29 cellular contexts compared by ENCODE assay signal in genomic region chr7:125833839-125834238, GRCh38.
"Had no signal": no experiment of that assay in that cellular context is flagged by ENCODE, and none has a peak within 500 bp of the region (broad histone marks: within the 10 kb centered on the region; RNA-seq: fewer than 3 reads in every experiment).

No MANE protein-coding gene starts in this region.

- H3K79me2 ChIP-seq: parathyroid adenoma had no signal

- H3K27me3 Mint-ChIP-seq: progenitor cell of endocrine pancreas; stimulated activated naive B cell treated with anti-CD40 and anti-IgM and Interleukin-4, amounts not matched to agents 10 μg/mL and 1 μg/mL and 100 μg/mL, for 72 hours; stimulated activated naive CD8-positive, alpha-beta T cell treated with anti-CD3 and anti-CD28 coated beads, Interleukin-15, Interleukin-2, amounts not matched to agents 100 ng/mL and 50 ng/mL, for 24 hours had no signal

- FAIRE-seq: small intestine, urothelium cell line had no signal

- H3K36me3 Mint-ChIP-seq: stimulated activated effector memory CD8-positive, alpha-beta T cell treated with anti-CD3 and anti-CD28 coated beads, Interleukin-12 subunit alpha, Interleukin-12 subunit beta, amount 100 ng/mL, for 72 hours; stimulated activated naive B cell treated with anti-CD40 and anti-IgM and Interleukin-4, amounts not matched to agents 10 μg/mL and 1 μg/mL and 100 μg/mL, for 72 hours had no signal

- H3K9ac ChIP-seq: parathyroid adenoma had no signal

- H3K4me3 Mint-ChIP-seq: natural killer cell; nephron; stimulated activated effector memory CD8-positive, alpha-beta T cell treated with anti-CD3 and anti-CD28 coated beads, Interleukin-12 subunit alpha, Interleukin-12 subunit beta, amount 100 ng/mL, for 72 hours; stimulated activated naive B cell treated with anti-CD40 and anti-IgM and Interleukin-4, amounts not matched to agents 10 μg/mL and 1 μg/mL and 100 μg/mL, for 72 hours; stimulated activated naive CD8-positive, alpha-beta T cell treated with anti-CD3 and anti-CD28 coated beads, Interleukin-15, Interleukin-2, amounts not matched to agents 100 ng/mL and 50 ng/mL, for 24 hours had no signal

- H2AFZ ChIP-seq: parathyroid adenoma had no signal

- ATAC-seq: natural killer cell; psoas muscle; right cardiac atrium; right lobe of liver; stimulated activated effector memory CD8-positive, alpha-beta T cell treated with anti-CD3 and anti-CD28 coated beads, Interleukin-12 subunit alpha, Interleukin-12 subunit beta, amount 100 ng/mL, for 72 hours; stimulated activated naive B cell treated with anti-CD40 and anti-IgM and Interleukin-4, amounts not matched to agents 10 μg/mL and 1 μg/mL and 100 μg/mL, for 72 hours had no signal

- H3K36me3 ChIP-seq: neutrophil, ovary, right lobe of liver, sigmoid colon, stomach, thoracic aorta, thyroid gland, tibial nerve, upper lobe of left lung, vagina had no signal

- H3K9me3 ChIP-seq: neutrophil, ovary, psoas muscle, right lobe of liver, thoracic aorta, thyroid gland, tibial nerve, vagina had no signal

- H3K4me1 Mint-ChIP-seq: natural killer cell; nephron; stimulated activated effector memory CD8-positive, alpha-beta T cell treated with anti-CD3 and anti-CD28 coated beads, Interleukin-12 subunit alpha, Interleukin-12 subunit beta, amount 100 ng/mL, for 72 hours; stimulated activated naive B cell treated with anti-CD40 and anti-IgM and Interleukin-4, amounts not matched to agents 10 μg/mL and 1 μg/mL and 100 μg/mL, for 72 hours had no signal

- H3K4me1 ChIP-seq: parathyroid adenoma, psoas muscle, right lobe of liver, sigmoid colon, stomach, thyroid gland, tibial nerve, upper lobe of left lung, vagina had no signal

- H3K4me3 ChIP-seq: ovary, psoas muscle, right lobe of liver, sigmoid colon, stomach, thoracic aorta, thyroid gland, tibial nerve, upper lobe of left lung, vagina had no signal

- DNase-seq: natural killer cell; occipital lobe; ovary; posterior cingulate gyrus; psoas muscle; right cardiac atrium; right lobe of liver; sigmoid colon; small intestine; stimulated activated CD4-positive, alpha-beta T cell treated with anti-CD3 and anti-CD28 coated beads, Interleukin-15, amount 100 ng/mL, for 24 hours; stimulated activated CD4-positive, alpha-beta T cell treated with anti-CD3 and anti-CD28 coated beads, Interleukin-2, amount 100 ng/mL, for 24 hours; stimulated activated CD4-positive, alpha-beta T cell treated with anti-CD3 and anti-CD28 coated beads, Interleukin-2, amount 100 ng/mL, for 48 hours; stimulated activated CD4-positive, alpha-beta T cell treated with anti-CD3 and anti-CD28 coated beads, Interleukin-4, amount 100 ng/mL, for 24 hours; stimulated activated naive B cell treated with anti-CD40 and anti-IgM and Interleukin-4, amounts not matched to agents 10 μg/mL and 1 μg/mL and 100 μg/mL, for 72 hours; stimulated activated naive CD4-positive, alpha-beta T cell treated with Interleukin-2 at 50 U/mL for 16 hours; stomach; thyroid gland; trophoblast cell had no signal

- H3K27ac ChIP-seq: neutrophil, ovary, parathyroid adenoma, psoas muscle, right lobe of liver, sigmoid colon, stomach, thoracic aorta, thyroid gland, tibial nerve, upper lobe of left lung, vagina had no signal

- H3K27me3 ChIP-seq: neutrophil, ovary, right lobe of liver, sigmoid colon, stomach, thyroid gland, tibial nerve, upper lobe of left lung, vagina had no signal

- H3K27ac Mint-ChIP-seq: natural killer cell; nephron; stimulated activated effector memory CD8-positive, alpha-beta T cell treated with anti-CD3 and anti-CD28 coated beads, Interleukin-12 subunit alpha, Interleukin-12 subunit beta, amount 100 ng/mL, for 72 hours; stimulated activated naive B cell treated with anti-CD40 and anti-IgM and Interleukin-4, amounts not matched to agents 10 μg/mL and 1 μg/mL and 100 μg/mL, for 72 hours; stimulated activated naive CD8-positive, alpha-beta T cell treated with anti-CD3 and anti-CD28 coated beads, Interleukin-15, Interleukin-2, amounts not matched to agents 100 ng/mL and 50 ng/mL, for 24 hours had no signal
